34 cellular contexts compared by ENCODE assay signal in genomic region chr5:176685010-176685409, GRCh38. TPM values are rescaled to one million over a fixed set of nuclear protein-coding genes. Genes with fewer than 3 reads are reported as not detected.
DNase-seq lines count a peak whose midpoint lies in the region; TF ChIP-seq lines count a peak whose summit lies in the region.
"Had no signal": no experiment of that assay in that cellular context is flagged by ENCODE, and none has a peak within 500 bp of the region (broad histone marks: within the 10 kb centered on the region; RNA-seq: fewer than 3 reads in every experiment).

No MANE protein-coding gene starts in this region.

- no peak overlapping the region for H3K4me3 ChIP-seq in HEK293 (ENCODE audit: low read depth, low read length)
- no peak overlapping the region for H3K4me3 ChIP-seq in osteoblast (ENCODE audit: insufficient read depth, low read length)
- H3K4me3 ChIP-seq: A549; BLaER1; BLaER1 treated with 17β-estradiol and CSF1 and Interleukin-3, amounts not matched to agents 10 nM and 100 nM had no signal

- H3K4me2 ChIP-seq in osteoblast (ENCODE audit: insufficient read depth, low read length) = no peak overlapping the region
- H3K4me2 ChIP-seq: A549; BLaER1; BLaER1 treated with 17β-estradiol and CSF1 and Interleukin-3, amounts not matched to agents 10 nM and 100 nM had no signal

- peaks cover 62% of the 10 kb centered on the region for H3K27me3 Mint-ChIP-seq in activated naive CD4-positive, alpha-beta T cell treated with anti-CD3 and anti-CD28 coated beads, Interleukin-2, amount 10 ng/mL, durations not matched to agents 7 days and 5 days

- H3K4me1 Mint-ChIP-seq in activated naive CD4-positive, alpha-beta T cell treated with anti-CD3 and anti-CD28 coated beads, Interleukin-2, amount 10 ng/mL, durations not matched to agents 7 days and 5 days = no peaks in the 10 kb centered on the region
- H3K4me1 Mint-ChIP-seq: B cell; CD14-positive monocyte; CD4-positive, alpha-beta memory T cell; CD8-positive, alpha-beta memory T cell had no signal

- peaks cover 57% of the 10 kb centered on the region for H3K27me3 ChIP-seq in osteoblast (ENCODE audit: insufficient read depth, low read length)
- H3K27me3 ChIP-seq: BE2C had no signal

- no peak overlapping the region for H2AFZ ChIP-seq in osteoblast (ENCODE audit: low read length)

- H3K79me2 ChIP-seq in osteoblast (ENCODE audit: insufficient read depth, low read length) = no peaks in the 10 kb centered on the region

- H3K27ac Mint-ChIP-seq in activated naive CD4-positive, alpha-beta T cell treated with anti-CD3 and anti-CD28 coated beads, Interleukin-2, amount 10 ng/mL, durations not matched to agents 7 days and 5 days = no peak overlapping the region
- H3K27ac Mint-ChIP-seq: B cell; CD4-positive, alpha-beta memory T cell; CD4-positive, alpha-beta T cell; CD4-positive, CD25-positive, alpha-beta regulatory T cell; CD8-positive, alpha-beta memory T cell; CD8-positive, alpha-beta T cell had no signal

- H3K36me3 Mint-ChIP-seq in activated naive CD4-positive, alpha-beta T cell treated with anti-CD3 and anti-CD28 coated beads, Interleukin-2, amount 10 ng/mL, durations not matched to agents 7 days and 5 days = no peaks in the 10 kb centered on the region
- H3K36me3 Mint-ChIP-seq: CD14-positive monocyte; CD4-positive, CD25-positive, alpha-beta regulatory T cell; CD8-positive, alpha-beta T cell had no signal

- TF ChIP-seq CTCF in HEK293 (tag by site-specific recombination; IDR thresholded peaks at IDR 0.05) (no peak), osteoblast (IDR thresholded peaks at IDR 0.05; ENCODE audit: extremely low read depth, low read depth, low read length) (no peak)

- H3K4me1 ChIP-seq in HEK293 (ENCODE audit: control insufficient read depth, insufficient read depth, low read length) (no peaks in the 10 kb centered on the region), osteoblast (ENCODE audit: insufficient read depth, low read length) (no peaks in the 10 kb centered on the region)
- H3K4me1 ChIP-seq: A549; BE2C; BLaER1; BLaER1 treated with 17β-estradiol and CSF1 and Interleukin-3, amounts not matched to agents 10 nM and 100 nM; Caco-2 had no signal

- CTCF ChIA-PET in HEK293 (lab: Yijun Ruan, JAX) = no interaction called here
- CTCF ChIA-PET in activated naive CD4-positive, alpha-beta T cell treated with anti-CD3 and anti-CD28 coated beads, Interleukin-2, amount 10 ng/mL, durations not matched to agents 7 days and 5 days (lab: Charles Lee) = no interaction called here

- POLR2A ChIA-PET in HEK293 (lab: Yijun Ruan, JAX) = no interaction called here

- H4K20me1 ChIP-seq in osteoblast (ENCODE audit: insufficient read depth, low read length) = no peaks in the 10 kb centered on the region
- H4K20me1 ChIP-seq: BLaER1 had no signal

- peak; percentile 23 for DNase-seq in osteoblast (ENCODE audit: insufficient read length, low spot score, missing footprints)
- no peak for DNase-seq in activated naive CD4-positive, alpha-beta T cell treated with anti-CD3 and anti-CD28 coated beads, Interleukin-2, amount 10 ng/mL, durations not matched to agents 7 days and 5 days
- DNase-seq in NCI-H2196 (lab: John Stamatoyannopoulos, UW; ENCODE audit: unreplicated experiment) = no peak
- DNase-seq: 8988T; ACHN; AML-193; BE2C; C1 segment of cervical spinal cord; Caco-2; Calu3; CD4-positive, alpha-beta memory T cell; CD4-positive, alpha-beta T cell; CD4-positive, CD25-positive, alpha-beta regulatory T cell; CD8-positive, alpha-beta memory T cell; CD8-positive, alpha-beta T cell; COR-L47; DMS 273 treated with DMSO at 0.1 percent for 48 hours; DMS153; DMS53; DMS79; DMS79 treated with DMSO at 0.1 percent for 48 hours; DND-41; EL had no signal

- no peaks in the 10 kb centered on the region for H3K36me3 ChIP-seq in HEK293 (ENCODE audit: control insufficient read depth in 2 of 2, insufficient read depth in 1 of 2, low read length in 2 of 2)
- H3K36me3 ChIP-seq in osteoblast (ENCODE audit: insufficient read depth, low read length) = no peaks in the 10 kb centered on the region
- H3K36me3 ChIP-seq: BE2C; BLaER1; BLaER1 treated with 17β-estradiol and CSF1 and Interleukin-3, amounts not matched to agents 10 nM and 100 nM had no signal

- H3K4me3 Mint-ChIP-seq in activated naive CD4-positive, alpha-beta T cell treated with anti-CD3 and anti-CD28 coated beads, Interleukin-2, amount 10 ng/mL, durations not matched to agents 7 days and 5 days = no peak overlapping the region
- H3K4me3 Mint-ChIP-seq: B cell; CD14-positive monocyte; CD4-positive, alpha-beta memory T cell; CD4-positive, alpha-beta T cell; CD4-positive, CD25-positive, alpha-beta regulatory T cell; CD8-positive, alpha-beta memory T cell; CD8-positive, alpha-beta T cell had no signal

- H3K9me3 Mint-ChIP-seq in activated naive CD4-positive, alpha-beta T cell treated with anti-CD3 and anti-CD28 coated beads, Interleukin-2, amount 10 ng/mL, durations not matched to agents 7 days and 5 days = peaks cover 3% of the 10 kb centered on the region

- H3K27ac ChIP-seq in HEK293 (ENCODE audit: extremely low read depth, low read depth, low read length) (no peak overlapping the region), osteoblast (ENCODE audit: low read depth, low read length) (no peak overlapping the region)
- H3K27ac ChIP-seq: 22Rv1; A549; BLaER1; BLaER1 treated with 17β-estradiol and CSF1 and Interleukin-3, amounts not matched to agents 10 nM and 100 nM; C4-2B had no signal

- H3K9me3 ChIP-seq in HEK293 (ENCODE audit: control insufficient read depth, insufficient read depth, low read depth, low read length) (no peaks in the 10 kb centered on the region), osteoblast (ENCODE audit: low read depth, low read length) (peaks cover 4% of the 10 kb centered on the region)
- H3K9me3 ChIP-seq: BE2C had no signal

TF ChIP-seq in HEK293, 187 proteins besides CTCF, POLR2A, EP300 and RAD21:
- TF ChIP-seq ZNF610 (tag by site-specific recombination; IDR thresholded peaks at IDR 0.05; ENCODE audit: borderline replicate concordance) (0 out of 2 replicates have a peak, but pooled peaks have one; percentile 45), SP7 (tag by site-specific recombination; IDR thresholded peaks at IDR 0.05) (no peak), ZSCAN5A (tag by site-specific recombination; IDR thresholded peaks at IDR 0.05) (no peak), ZNF112 (tag by site-specific recombination; IDR thresholded peaks at IDR 0.05) (no peak), BCL11A (tag by site-specific recombination; IDR thresholded peaks at IDR 0.05; ENCODE audit: low read depth) (no peak), PRDM4 (tag by site-specific recombination; IDR thresholded peaks at IDR 0.05) (no peak), ZNF704 (tag by site-specific recombination; IDR thresholded peaks at IDR 0.05) (no peak), SETDB1 (IDR thresholded peaks at IDR 0.05; ENCODE audit: insufficient read length, low read length) (peak; percentile 66), TCF7L2 (IDR thresholded peaks at IDR 0.05; ENCODE audit: borderline replicate concordance, low read depth, low read length) (no peak), ZNF529 (tag by site-specific recombination; IDR thresholded peaks at IDR 0.05; ENCODE audit: insufficient replicate concordance) (peak; percentile 63), ZSCAN16 (tag by site-specific recombination; IDR thresholded peaks at IDR 0.05) (no peak)

RNA-seq across cellular contexts. Expression of gene TSPAN17, which starts 37.7 kb away (rescaled TPM):
- 26.1 and 33.6 TPM in 2 replicates for total RNA-seq in osteoblast

RNA-seq across cellular contexts. Expression of gene EIF4E1B, which starts 54.5 kb away (rescaled TPM):
- not detected in 2 replicates for total RNA-seq in osteoblast
- total RNA-seq: A172; A673; B cell; Caco-2; Calu3; CD4-positive, alpha-beta memory T cell; CD4-positive, alpha-beta T cell; CD4-positive, CD25-positive, alpha-beta regulatory T cell; CD8-positive, alpha-beta memory T cell; CD8-positive, alpha-beta T cell; Daoy had no signal

RNA-seq across cellular contexts. Expression of gene SNCB, which starts 54.7 kb away (rescaled TPM):
- not detected in 2 replicates for total RNA-seq in osteoblast
- total RNA-seq: A172; A673; B cell; Caco-2; Calu3; CD4-positive, alpha-beta memory T cell; CD4-positive, alpha-beta T cell; CD4-positive, CD25-positive, alpha-beta regulatory T cell; CD8-positive, alpha-beta memory T cell; CD8-positive, alpha-beta T cell had no signal
